In genomic region chr2:111049792-111050640, GRCh38 we compare ENCODE assay signal across 8 cellular contexts.
A peak's percentile ranks its signal among the peaks of the same experiment; 100 is the strongest.
DNase-seq lines count a peak whose midpoint lies in the region; ATAC-seq and TF ChIP-seq lines count a peak whose summit lies in the region.

No MANE protein-coding gene starts in this region.

- no peak overlapping the region for H3K4me2 ChIP-seq in hepatocyte

- H3K9me2 ChIP-seq in hepatocyte (replicated peaks; ENCODE audit: insufficient read depth), result no peaks in the 10 kb centered on the region

- H2AFZ ChIP-seq in hepatocyte, result no peak overlapping the region

- H3K36me3 ChIP-seq in hepatocyte (replicated peaks; ENCODE audit: insufficient read depth, low read depth), result no peaks in the 10 kb centered on the region

- H3K4me1 ChIP-seq in hepatocyte (ENCODE audit: insufficient read depth), result peaks cover 17% of the 10 kb centered on the region

- peak; percentile 51 for ATAC-seq in GM19372 (IDR thresholded peaks at IDR 0.05; ENCODE audit: low read depth, unreplicated experiment)
- ATAC-seq in HG03520 (IDR thresholded peaks at IDR 0.05; ENCODE audit: unreplicated experiment), result peak; percentile 47
- ATAC-seq in HG03097 (IDR thresholded peaks at IDR 0.05; ENCODE audit: low FRiP score, unreplicated experiment), result no peak

- H3K4me3 ChIP-seq in hepatocyte, result no peak overlapping the region

- 76% methylated on average over 8 of the region's 8 CpGs for WGBS in hepatocyte (ENCODE audit: low lambda C conversion rate, missing lambda C conversion rate)

- TF ChIP-seq CTCF in GM13976 (IDR thresholded peaks at IDR 0.05; ENCODE audit: borderline replicate concordance, control extremely low read depth, extremely low read depth, insufficient read depth, missing control alignments) (no peak), hepatocyte (IDR thresholded peaks at IDR 0.05; ENCODE audit: poor library complexity) (no peak)

- H4K20me1 ChIP-seq in hepatocyte (ENCODE audit: insufficient read depth, poor library complexity, severe bottlenecking), result no peaks in the 10 kb centered on the region

- H3K9me3 ChIP-seq in hepatocyte (ENCODE audit: low read depth), result no peaks in the 10 kb centered on the region

- H3K27ac ChIP-seq in hepatocyte, result peak overlapping the region; percentile 66

- no peaks in the 10 kb centered on the region for H3K79me2 ChIP-seq in hepatocyte

- in situ Hi-C loops in GM13976 (cut with MboI; ENCODE audit: low sequenced_read_pairs, unreplicated experiment), result loop anchor here (25.0 kb wide), 1 partner anchor 188 kb away; no protein-coding TSS in a partner anchor

- H3K27me3 ChIP-seq in hepatocyte, result no peaks in the 10 kb centered on the region

- peak; percentile 54 for DNase-seq in GM13976 (ENCODE audit: low spot score)
- DNase-seq in hepatocyte (ENCODE audit: low spot score), result peak; percentile 77
- no peak for DNase-seq in NCI-H187 (lab: John Stamatoyannopoulos, UW)
- DNase-seq in NOMO-1 (lab: John Stamatoyannopoulos, UW; ENCODE audit: unreplicated experiment in 2 of 2), result no peak
- DNase-seq in stimulated activated CD8-positive, alpha-beta memory T cell treated with anti-CD3 and anti-CD28 coated beads, Interleukin-4, amount 100 ng/mL, for 48 hours, result no peak

Comparison
In these comparisons a context has a peak if more than half of its experiments do, and no peak if none do; other contexts are left out.
1. DNase-seq: peak in GM13976 (single experiment) and hepatocyte (single experiment); none in NCI-H187 (0 of 2), NOMO-1 (0 of 2) and stimulated activated CD8-positive, alpha-beta memory T cell treated with anti-CD3 and anti-CD28 coated beads, Interleukin-4, amount 100 ng/mL, for 48 hours (single experiment).